10 cellular contexts compared by ENCODE assay signal in the genomic region with DNA sequence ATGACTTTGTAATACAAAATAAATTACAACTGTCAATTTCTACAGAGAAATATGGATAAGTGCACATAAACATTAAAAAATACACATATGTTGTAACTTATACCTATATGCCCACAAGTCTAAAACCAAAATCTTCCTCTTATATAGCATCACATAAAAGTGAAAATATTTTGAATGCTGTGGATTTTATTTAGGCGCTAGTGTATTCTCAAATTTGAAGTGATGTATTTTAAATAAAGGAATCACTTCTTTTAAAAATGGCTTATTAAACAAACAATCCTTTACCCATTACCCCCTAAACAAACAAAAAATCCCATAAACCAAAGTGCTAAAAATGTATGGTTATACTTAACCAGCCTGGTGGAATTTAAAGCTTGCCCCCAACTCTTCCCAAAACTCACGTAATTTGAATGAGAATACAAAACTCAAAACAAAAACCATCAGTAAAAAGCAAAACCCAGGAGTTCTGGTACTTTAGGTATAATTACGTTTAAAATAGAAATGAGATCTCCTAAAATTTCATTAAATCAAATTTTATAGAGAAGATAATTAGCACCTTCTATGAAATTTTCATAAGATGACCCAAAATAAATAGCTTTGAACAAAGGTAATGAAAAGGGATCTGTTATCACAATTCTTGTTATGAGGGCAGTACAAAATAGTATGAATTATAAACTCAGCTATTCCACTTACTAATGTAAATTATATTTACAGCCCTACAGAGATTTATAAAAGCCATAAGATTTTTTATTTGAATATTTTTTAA.
A peak's percentile ranks its signal among the peaks of the same experiment; 100 is the strongest.
DNase-seq lines count a peak whose midpoint lies in the region; ATAC-seq, FAIRE-seq and TF ChIP-seq lines count a peak whose summit lies in the region.
"Had no signal": no experiment of that assay in that cellular context is flagged by ENCODE, and none has a peak within 500 bp of the region (broad histone marks: within the 10 kb centered on the region; RNA-seq: fewer than 3 reads in every experiment).

No MANE protein-coding gene starts in this region.

- H3K9ac ChIP-seq in DND-41 (ENCODE audit: low read depth, low read length): peak overlapping the region; percentile 95

- no peak for TF ChIP-seq POLR2A in NB4 (IDR thresholded peaks at IDR 0.05; ENCODE audit: extremely low read depth, insufficient read length)

- peaks cover 56% of the 10 kb centered on the region for H3K4me1 ChIP-seq in DND-41 (ENCODE audit: insufficient read depth, low read length)
- H3K4me1 ChIP-seq in pancreas: peaks cover 4 to 17% (median 7%) of the 10 kb centered on the region in 3 donors

- peak; percentile 64 for FAIRE-seq in pancreas (lab: Jason Lieb, UNC)

- H3K4me3 ChIP-seq in DND-41 (ENCODE audit: low read depth in 1 of 2, low read length in 2 of 2) (peak overlapping the region; percentile 58 to 90; a peak in 3 of 4 replicates), NB4 (ENCODE audit: low read depth, low read length) (peak overlapping the region; percentile 80), choroid plexus epithelial cell (ENCODE audit: low read depth, low read length) (peak overlapping the region; percentile 84), pancreas (peak overlapping the region in 2 of 4 donors; percentile 52 to 68), H7 (ENCODE audit: insufficient read depth, low read depth, low read length) (no peak overlapping the region)

- 49 to 51% methylated on average over 3 of the region's 3 CpGs for WGBS in pancreas, 2 donors

- no peaks in the 10 kb centered on the region for H3K27me3 ChIP-seq in DND-41 (ENCODE audit: insufficient read depth, low read length, poor library complexity)
- H3K27me3 ChIP-seq in pancreas: peaks cover 0 to 11% (median 2%) of the 10 kb centered on the region in 4 donors
- H3K27me3 ChIP-seq in H7 (ENCODE audit: control insufficient read depth, insufficient read depth, low read length): peaks cover 4% of the 10 kb centered on the region; the same call in 1 of the 2 replicates

- H3K4me2 ChIP-seq in DND-41 (ENCODE audit: insufficient read depth, low read length): peak overlapping the region; percentile 75

- H2AFZ ChIP-seq in DND-41 (ENCODE audit: low read depth, low read length): no peak overlapping the region

- H3K9me3 ChIP-seq in DND-41 (ENCODE audit: insufficient read depth, low read length, severe bottlenecking) (no peaks in the 10 kb centered on the region), pancreas (no peaks in the 10 kb centered on the region)

- peaks cover 98% of the 10 kb centered on the region for H3K79me2 ChIP-seq in DND-41 (ENCODE audit: insufficient read depth, low read length)

- TF ChIP-seq CTCF in DND-41 (IDR thresholded peaks at IDR 0.05; ENCODE audit: borderline replicate concordance, extremely low read depth, low read length, poor library complexity, severe bottlenecking) (no peak), NB4 (IDR thresholded peaks at IDR 0.05; ENCODE audit: low read depth, low read length) (no peak), choroid plexus epithelial cell (conservative IDR thresholded peaks at IDR 0.05; ENCODE audit: low read depth, low read length) (no peak), pancreas (IDR thresholded peaks at IDR 0.05) (no peak)

- H4K20me1 ChIP-seq in DND-41 (ENCODE audit: insufficient read depth, low read length): peaks cover 68% of the 10 kb centered on the region

- DNase-seq in DND-41 (no peak), NB4 (ENCODE audit: low read depth) (no peak), choroid plexus epithelial cell (ENCODE audit: low read depth) (no peak), pancreas (no peak), H7 (no peak), NCI-H1092 (lab: John Stamatoyannopoulos, UW) (no peak), NCI-H2107 (lab: John Stamatoyannopoulos, UW) (no peak)
- DNase-seq: T-helper 9 cell had no signal

- ATAC-seq in DND-41 (ENCODE audit: insufficient read depth, low read depth): no peak
- no peak for ATAC-seq in pancreas
- ATAC-seq in HG03378 (IDR thresholded peaks at IDR 0.05; ENCODE audit: unreplicated experiment): no peak
- ATAC-seq: esophagus mucosa had no signal

- intact Hi-C loops in pancreas (cut with DNase I): no loop called here

- peak overlapping the region; percentile 96 for H3K27ac ChIP-seq in DND-41 (ENCODE audit: low read length)
- peak overlapping the region in 2 of 4 donors; percentile 51 to 91 for H3K27ac ChIP-seq in pancreas

- H3K36me3 ChIP-seq in DND-41 (ENCODE audit: insufficient read depth, low read length) (peaks cover 52% of the 10 kb centered on the region), pancreas (no peaks in the 10 kb centered on the region), H7 (replicated peaks; ENCODE audit: control insufficient read depth, insufficient read depth, low read length) (no peaks in the 10 kb centered on the region)
